1 cellular context compared by ENCODE assay signal in the genomic region with DNA sequence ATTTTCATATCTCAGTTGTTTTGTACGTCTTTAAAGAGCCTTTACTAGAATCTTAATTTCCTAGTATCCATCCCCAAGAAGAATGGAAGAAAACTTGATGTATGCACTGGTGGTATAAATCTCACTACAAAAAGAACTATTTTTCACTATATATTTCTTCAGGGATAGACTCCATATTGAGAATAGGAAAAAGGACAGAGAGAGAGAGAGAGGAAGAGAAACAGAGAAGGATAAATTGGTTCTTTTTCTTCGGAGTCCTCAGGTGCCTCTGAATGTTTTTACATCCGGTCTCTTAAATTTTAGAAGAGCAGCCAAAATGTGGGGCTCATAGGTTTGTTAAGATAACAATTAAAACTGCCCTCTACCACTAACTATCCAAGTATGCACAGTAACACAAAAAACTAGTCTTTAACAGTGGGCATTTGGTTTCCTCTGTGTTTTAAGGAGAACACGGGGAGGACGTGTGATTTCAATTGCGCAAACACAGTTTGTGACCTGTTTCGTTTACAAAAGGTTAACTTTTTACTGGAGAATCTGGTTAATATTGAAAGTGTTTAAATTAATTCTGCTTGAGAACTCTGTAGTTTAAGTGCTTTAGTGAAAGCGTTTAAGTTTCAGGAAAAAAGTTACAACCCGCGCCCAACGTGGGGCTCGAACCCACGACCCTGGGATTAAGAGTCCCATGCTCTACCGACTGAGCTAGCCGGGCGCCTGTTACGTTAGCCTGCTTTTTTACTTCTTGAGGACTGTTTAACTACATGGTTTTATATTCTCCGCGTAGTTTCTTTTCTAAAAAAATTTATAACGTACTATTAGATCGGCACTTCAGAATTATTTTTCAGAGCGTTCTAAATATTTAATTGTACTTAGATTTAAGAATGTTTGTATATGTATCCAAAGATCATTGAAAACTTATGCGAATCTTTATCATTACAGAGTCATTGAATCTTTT.
A peak's percentile ranks its signal among the peaks of the same experiment; 100 is the strongest.
TF ChIP-seq lines count a peak whose summit lies in the region.

No MANE protein-coding gene starts in this region.

TF ChIP-seq in HepG2, 621 proteins besides CTCF, POLR2A, EP300 and RAD21 (continues in another document):
- TF ChIP-seq ZNF670 (CRISPR knock-in tag; IDR thresholded peaks at IDR 0.05; ENCODE audit: borderline replicate concordance) (0 out of 2 replicates have a peak, but pooled peaks have one; percentile 52), MBNL3 (CRISPR knock-in tag; conservative IDR thresholded peaks at IDR 0.05) (no peak), ZNF460 (CRISPR knock-in tag; IDR thresholded peaks at IDR 0.05; ENCODE audit: borderline replicate concordance) (no peak), AKNA (CRISPR knock-in tag; IDR thresholded peaks at IDR 0.05; ENCODE audit: borderline replicate concordance) (no peak), MAF1 (CRISPR knock-in tag; IDR thresholded peaks at IDR 0.05; ENCODE audit: borderline replicate concordance) (peak; percentile 98), ELK4 (CRISPR knock-in tag; IDR thresholded peaks at IDR 0.05; ENCODE audit: borderline replicate concordance) (no peak), SKI (IDR thresholded peaks at IDR 0.05; ENCODE audit: partially characterized antibody) (no peak), CREB1 (IDR thresholded peaks at IDR 0.05) (no peak), CREB1 (CRISPR knock-in tag; IDR thresholded peaks at IDR 0.05) (peak; percentile 53; the same call in 1 of the 2 replicates), LCORL (IDR thresholded peaks at IDR 0.05) (no peak), LCORL (CRISPR knock-in tag; IDR thresholded peaks at IDR 0.05) (peak; percentile 43; the same call in 1 of the 2 replicates), NR0B2 (CRISPR knock-in tag; IDR thresholded peaks at IDR 0.05) (no peak), GFI1 (CRISPR knock-in tag; IDR thresholded peaks at IDR 0.05; ENCODE audit: borderline replicate concordance) (no peak), IKZF5 (CRISPR knock-in tag; IDR thresholded peaks at IDR 0.05) (peak; percentile 55), SSRP1 (CRISPR knock-in tag; IDR thresholded peaks at IDR 0.05) (no peak; the same call in 1 of the 2 replicates), ZNF263 (CRISPR knock-in tag; IDR thresholded peaks at IDR 0.05) (no peak), NCOR1 (IDR thresholded peaks at IDR 0.05; ENCODE audit: borderline replicate concordance, low read length) (peak; percentile 63; the same call in 1 of the 2 replicates), ZSCAN22 (CRISPR knock-in tag; IDR thresholded peaks at IDR 0.05) (no peak), ZNF614 (CRISPR knock-in tag; IDR thresholded peaks at IDR 0.05; ENCODE audit: borderline replicate concordance) (0 out of 2 replicates have a peak, but pooled peaks have one; percentile 52), ZNF792 (CRISPR knock-in tag; IDR thresholded peaks at IDR 0.05) (no peak), YEATS2 (CRISPR knock-in tag; IDR thresholded peaks at IDR 0.05; ENCODE audit: borderline replicate concordance) (no peak), GATAD1 (CRISPR knock-in tag; IDR thresholded peaks at IDR 0.05) (0 out of 2 replicates have a peak, but pooled peaks have one; percentile 33), ATM (IDR thresholded peaks at IDR 0.05; ENCODE audit: borderline replicate concordance) (no peak), RFXAP (CRISPR knock-in tag; IDR thresholded peaks at IDR 0.05; ENCODE audit: borderline replicate concordance) (no peak), ZC3H4 (CRISPR knock-in tag; IDR thresholded peaks at IDR 0.05; ENCODE audit: borderline replicate concordance) (no peak), ZNF589 (CRISPR knock-in tag; conservative IDR thresholded peaks at IDR 0.05) (no peak), ZNF335 (CRISPR knock-in tag; IDR thresholded peaks at IDR 0.05) (peak; percentile 84; the same call in 1 of the 2 replicates), KMT2A (CRISPR knock-in tag; IDR thresholded peaks at IDR 0.05) (no peak), GLI4 (CRISPR knock-in tag; IDR thresholded peaks at IDR 0.05; ENCODE audit: borderline replicate concordance) (no peak), ZNF350 (CRISPR knock-in tag; IDR thresholded peaks at IDR 0.05; ENCODE audit: borderline replicate concordance, low read depth) (peak; percentile 40; the same call in 1 of the 2 replicates), CEBPB (IDR thresholded peaks at IDR 0.05; ENCODE audit: borderline replicate concordance, low read depth, low read length) (peak; percentile 81; the same call in 1 of the 2 replicates), KLF9 (CRISPR knock-in tag; IDR thresholded peaks at IDR 0.05; ENCODE audit: low read depth) (no peak), HMGXB4 (CRISPR knock-in tag; IDR thresholded peaks at IDR 0.05; ENCODE audit: borderline replicate concordance in 1 of 2, low read depth in 1 of 2) (peak; percentile 92 to 96), ZNF124 (CRISPR knock-in tag; IDR thresholded peaks at IDR 0.05) (peak; percentile 72), HOXA3 (CRISPR knock-in tag; IDR thresholded peaks at IDR 0.05) (peak; percentile 59; the same call in 1 of the 2 replicates)
- TF ChIP-seq, protein P1, sequence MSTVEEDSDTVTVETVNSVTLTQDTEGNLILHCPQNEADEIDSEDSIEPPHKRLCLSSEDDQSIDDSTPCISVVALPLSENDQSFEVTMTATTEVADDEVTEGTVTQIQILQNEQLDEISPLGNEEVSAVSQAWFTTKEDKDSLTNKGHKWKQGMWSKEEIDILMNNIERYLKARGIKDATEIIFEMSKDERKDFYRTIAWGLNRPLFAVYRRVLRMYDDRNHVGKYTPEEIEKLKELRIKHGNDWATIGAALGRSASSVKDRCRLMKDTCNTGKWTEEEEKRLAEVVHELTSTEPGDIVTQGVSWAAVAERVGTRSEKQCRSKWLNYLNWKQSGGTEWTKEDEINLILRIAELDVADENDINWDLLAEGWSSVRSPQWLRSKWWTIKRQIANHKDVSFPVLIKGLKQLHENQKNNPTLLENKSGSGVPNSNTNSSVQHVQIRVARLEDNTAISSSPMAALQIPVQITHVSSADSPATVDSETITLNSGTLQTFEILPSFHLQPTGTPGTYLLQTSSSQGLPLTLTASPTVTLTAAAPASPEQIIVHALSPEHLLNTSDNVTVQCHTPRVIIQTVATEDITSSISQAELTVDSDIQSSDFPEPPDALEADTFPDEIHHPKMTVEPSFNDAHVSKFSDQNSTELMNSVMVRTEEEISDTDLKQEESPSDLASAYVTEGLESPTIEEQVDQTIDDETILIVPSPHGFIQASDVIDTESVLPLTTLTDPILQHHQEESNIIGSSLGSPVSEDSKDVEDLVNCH (CRISPR knock-in tag; IDR thresholded peaks at IDR 0.05) = no peak
- TF ChIP-seq, protein P2, sequence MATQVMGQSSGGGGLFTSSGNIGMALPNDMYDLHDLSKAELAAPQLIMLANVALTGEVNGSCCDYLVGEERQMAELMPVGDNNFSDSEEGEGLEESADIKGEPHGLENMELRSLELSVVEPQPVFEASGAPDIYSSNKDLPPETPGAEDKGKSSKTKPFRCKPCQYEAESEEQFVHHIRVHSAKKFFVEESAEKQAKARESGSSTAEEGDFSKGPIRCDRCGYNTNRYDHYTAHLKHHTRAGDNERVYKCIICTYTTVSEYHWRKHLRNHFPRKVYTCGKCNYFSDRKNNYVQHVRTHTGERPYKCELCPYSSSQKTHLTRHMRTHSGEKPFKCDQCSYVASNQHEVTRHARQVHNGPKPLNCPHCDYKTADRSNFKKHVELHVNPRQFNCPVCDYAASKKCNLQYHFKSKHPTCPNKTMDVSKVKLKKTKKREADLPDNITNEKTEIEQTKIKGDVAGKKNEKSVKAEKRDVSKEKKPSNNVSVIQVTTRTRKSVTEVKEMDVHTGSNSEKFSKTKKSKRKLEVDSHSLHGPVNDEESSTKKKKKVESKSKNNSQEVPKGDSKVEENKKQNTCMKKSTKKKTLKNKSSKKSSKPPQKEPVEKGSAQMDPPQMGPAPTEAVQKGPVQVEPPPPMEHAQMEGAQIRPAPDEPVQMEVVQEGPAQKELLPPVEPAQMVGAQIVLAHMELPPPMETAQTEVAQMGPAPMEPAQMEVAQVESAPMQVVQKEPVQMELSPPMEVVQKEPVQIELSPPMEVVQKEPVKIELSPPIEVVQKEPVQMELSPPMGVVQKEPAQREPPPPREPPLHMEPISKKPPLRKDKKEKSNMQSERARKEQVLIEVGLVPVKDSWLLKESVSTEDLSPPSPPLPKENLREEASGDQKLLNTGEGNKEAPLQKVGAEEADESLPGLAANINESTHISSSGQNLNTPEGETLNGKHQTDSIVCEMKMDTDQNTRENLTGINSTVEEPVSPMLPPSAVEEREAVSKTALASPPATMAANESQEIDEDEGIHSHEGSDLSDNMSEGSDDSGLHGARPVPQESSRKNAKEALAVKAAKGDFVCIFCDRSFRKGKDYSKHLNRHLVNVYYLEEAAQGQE (IDR thresholded peaks at IDR 0.05; ENCODE audit: borderline replicate concordance in 1 of 2, low read depth in 1 of 2, low read length in 2 of 2) = no peak
- TF ChIP-seq, protein P3, sequence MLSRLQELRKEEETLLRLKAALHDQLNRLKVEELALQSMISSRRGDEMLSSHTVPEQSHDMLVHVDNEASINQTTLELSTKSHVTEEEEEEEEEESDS (CRISPR knock-in tag; IDR thresholded peaks at IDR 0.05; ENCODE audit: borderline replicate concordance) = no peak
- TF ChIP-seq, protein P4, sequence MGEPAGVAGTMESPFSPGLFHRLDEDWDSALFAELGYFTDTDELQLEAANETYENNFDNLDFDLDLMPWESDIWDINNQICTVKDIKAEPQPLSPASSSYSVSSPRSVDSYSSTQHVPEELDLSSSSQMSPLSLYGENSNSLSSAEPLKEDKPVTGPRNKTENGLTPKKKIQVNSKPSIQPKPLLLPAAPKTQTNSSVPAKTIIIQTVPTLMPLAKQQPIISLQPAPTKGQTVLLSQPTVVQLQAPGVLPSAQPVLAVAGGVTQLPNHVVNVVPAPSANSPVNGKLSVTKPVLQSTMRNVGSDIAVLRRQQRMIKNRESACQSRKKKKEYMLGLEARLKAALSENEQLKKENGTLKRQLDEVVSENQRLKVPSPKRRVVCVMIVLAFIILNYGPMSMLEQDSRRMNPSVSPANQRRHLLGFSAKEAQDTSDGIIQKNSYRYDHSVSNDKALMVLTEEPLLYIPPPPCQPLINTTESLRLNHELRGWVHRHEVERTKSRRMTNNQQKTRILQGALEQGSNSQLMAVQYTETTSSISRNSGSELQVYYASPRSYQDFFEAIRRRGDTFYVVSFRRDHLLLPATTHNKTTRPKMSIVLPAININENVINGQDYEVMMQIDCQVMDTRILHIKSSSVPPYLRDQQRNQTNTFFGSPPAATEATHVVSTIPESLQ (CRISPR knock-in tag; conservative IDR thresholded peaks at IDR 0.05) = no peak
